ENCODE assay signal across 8 cellular contexts in the genomic region with DNA sequence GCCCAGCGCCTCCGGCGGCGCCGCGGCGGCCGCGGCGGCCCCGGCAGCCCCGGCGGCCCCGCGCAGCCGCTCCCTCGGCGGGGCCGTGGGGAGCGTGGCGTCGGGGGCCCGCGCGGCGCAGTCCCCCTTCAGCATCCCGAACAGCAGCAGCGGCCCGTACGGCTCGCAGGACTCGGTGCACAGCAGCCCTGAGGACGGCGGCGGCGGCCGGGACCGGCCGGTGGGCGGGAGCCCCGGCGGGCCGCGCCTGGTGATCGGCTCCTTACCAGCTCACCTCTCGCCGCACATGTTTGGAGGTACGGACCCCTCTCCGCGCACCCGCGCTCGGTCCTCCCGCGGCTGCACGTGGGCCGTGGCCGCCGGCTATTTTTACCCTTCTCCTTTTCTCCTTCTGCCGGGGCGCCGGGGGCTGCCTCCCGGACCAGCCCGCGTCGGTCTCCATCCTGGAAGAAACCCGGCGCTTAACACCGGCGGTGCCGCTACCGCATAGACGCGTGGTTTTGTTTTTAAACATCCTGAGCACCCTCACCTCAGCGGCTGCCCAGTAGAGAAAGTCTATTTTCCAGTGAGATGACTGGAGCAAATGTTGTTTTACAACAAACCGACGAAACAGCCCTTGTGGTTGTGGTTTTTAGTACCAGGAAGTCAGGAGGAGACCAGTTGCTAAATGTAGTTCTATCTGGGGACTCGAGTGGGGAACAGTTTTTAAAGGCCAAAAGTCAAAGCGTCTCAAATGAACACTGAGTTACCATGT. TPM values are rescaled to one million over a fixed set of nuclear protein-coding genes. Genes with fewer than 3 reads are reported as not detected.
DNase-seq lines count a peak whose midpoint lies in the region; ATAC-seq and TF ChIP-seq lines count a peak whose summit lies in the region.

No MANE protein-coding gene starts in this region.

- peaks cover 51% of the 10 kb centered on the region for H3K4me1 Mint-ChIP-seq in activated naive CD4-positive, alpha-beta T cell treated with anti-CD3 and anti-CD28 coated beads, Interleukin-2, amount 10 ng/mL, durations not matched to agents 7 days and 5 days

- H3K4me1 ChIP-seq in heart right ventricle (peaks cover 4 to 52% (median 35%) of the 10 kb centered on the region in 9 donors), rectal smooth muscle tissue (ENCODE audit: control insufficient read depth, insufficient read depth, low read length) (peaks cover 2% of the 10 kb centered on the region)

- DNase-seq in AG20443 (ENCODE audit: low spot score) (peak; percentile 24), heart right ventricle (peak; percentile 21 to 33), amniotic stem cell (lab: John Stamatoyannopoulos, UW) (no peak)
- peak; percentile 78 for DNase-seq in activated naive CD4-positive, alpha-beta T cell treated with anti-CD3 and anti-CD28 coated beads, Interleukin-2, amount 10 ng/mL, durations not matched to agents 7 days and 5 days

- H3K27me3 ChIP-seq in heart right ventricle, result no peaks in the 10 kb centered on the region
- no peaks in the 10 kb centered on the region for H3K27me3 ChIP-seq in rectal smooth muscle tissue (ENCODE audit: control insufficient read depth, insufficient read depth, low read length)

- 1% methylated on average over 69 to 79 of the region's 79 CpGs for WGBS in heart right ventricle, 2 donors

- ATAC-seq in GM18907 (IDR thresholded peaks at IDR 0.05; ENCODE audit: unreplicated experiment), result peak; percentile 5
- ATAC-seq in HG03280 (IDR thresholded peaks at IDR 0.05; ENCODE audit: unreplicated experiment), result peak; percentile 5
- ATAC-seq in heart right ventricle, result no peak

- TF ChIP-seq CTCF in heart right ventricle (IDR thresholded peaks at IDR 0.05), result no peak

- H3K9me3 Mint-ChIP-seq in activated naive CD4-positive, alpha-beta T cell treated with anti-CD3 and anti-CD28 coated beads, Interleukin-2, amount 10 ng/mL, durations not matched to agents 7 days and 5 days, result no peaks in the 10 kb centered on the region

- H3K4me3 ChIP-seq in heart right ventricle, result peak overlapping the region; percentile 63 to 95 (median 81)
- H3K4me3 ChIP-seq in rectal smooth muscle tissue (ENCODE audit: low read length), result peak overlapping the region; percentile 78

- H3K36me3 ChIP-seq in heart right ventricle (no peaks in the 10 kb centered on the region), rectal smooth muscle tissue (ENCODE audit: control insufficient read depth, insufficient read depth, low read length) (no peaks in the 10 kb centered on the region)

- H3K27ac Mint-ChIP-seq in activated naive CD4-positive, alpha-beta T cell treated with anti-CD3 and anti-CD28 coated beads, Interleukin-2, amount 10 ng/mL, durations not matched to agents 7 days and 5 days, result peak overlapping the region; percentile 99

- H3K27me3 Mint-ChIP-seq in activated naive CD4-positive, alpha-beta T cell treated with anti-CD3 and anti-CD28 coated beads, Interleukin-2, amount 10 ng/mL, durations not matched to agents 7 days and 5 days, result no peaks in the 10 kb centered on the region

- peak overlapping the region; percentile 76 to 99 (median 98) for H3K27ac ChIP-seq in heart right ventricle
- H3K27ac ChIP-seq in rectal smooth muscle tissue (ENCODE audit: low read depth, low read length), result peak overlapping the region; percentile 96

- peaks cover 0 to 6% (median 0%) of the 10 kb centered on the region in 11 donors for H3K9me3 ChIP-seq in heart right ventricle

- H3K36me3 Mint-ChIP-seq in activated naive CD4-positive, alpha-beta T cell treated with anti-CD3 and anti-CD28 coated beads, Interleukin-2, amount 10 ng/mL, durations not matched to agents 7 days and 5 days, result peaks cover 22% of the 10 kb centered on the region

- peak; percentile 47; the same call in 1 of the 2 replicates for TF ChIP-seq POLR2A in Raji (IDR thresholded peaks at IDR 0.05; ENCODE audit: insufficient read depth, low read depth, low read length)

- intact Hi-C loops in heart right ventricle (cut with DNase I), result loop anchor here in 2 of 10 donors (10.0 kb wide), 2 partner anchors 189 to 261 kb away; partner anchors contain the start of genes FKBP14 (in 1 of the 2), NOD1 (in 1 of the 2) and PLEKHA8 (in 1 of the 2)

- peak overlapping the region; percentile 86 for H3K9ac ChIP-seq in rectal smooth muscle tissue (ENCODE audit: low read length)

- CTCF ChIA-PET in activated naive CD4-positive, alpha-beta T cell treated with anti-CD3 and anti-CD28 coated beads, Interleukin-2, amount 10 ng/mL, durations not matched to agents 7 days and 5 days (lab: Charles Lee), result interaction anchor here (1.0 to 2.1 kb wide), 3 partner anchors 37 to 67 kb away, joined by 3 to 5 read pairs (median 4); no protein-coding TSS in a partner anchor

- H3K4me3 Mint-ChIP-seq in activated naive CD4-positive, alpha-beta T cell treated with anti-CD3 and anti-CD28 coated beads, Interleukin-2, amount 10 ng/mL, durations not matched to agents 7 days and 5 days, result peak overlapping the region; percentile 96

RNA-seq across cellular contexts. Expression of gene ZNRF2, which starts 1.3 kb away (rescaled TPM):
- total RNA-seq in heart right ventricle, result 10 to 100 TPM in 3 of 10 donors, 1 to 10 TPM in 7; 5.3 to 13.8 (median 8.8) TPM
- polyA plus RNA-seq in heart right ventricle, result 1 to 10 TPM; 2.9 to 3.7 TPM

Comparison
In these comparisons a context has a peak if more than half of its experiments do, and no peak if none do; other contexts are left out.
1. ATAC-seq: peak in GM18907 (single experiment) and HG03280 (single experiment); none in heart right ventricle (0 of 8).